In genomic region chr10:89741126-89741762, GRCh38 we compare ENCODE assay signal across 15 cellular contexts. TPM values are rescaled to one million over a fixed set of nuclear protein-coding genes. Genes with fewer than 3 reads are reported as not detected.
A peak's percentile ranks its signal among the peaks of the same experiment; 100 is the strongest.
DNase-seq lines count a peak whose midpoint lies in the region; ATAC-seq, FAIRE-seq and TF ChIP-seq lines count a peak whose summit lies in the region.
"Had no signal": no experiment of that assay in that cellular context is flagged by ENCODE, and none has a peak within 500 bp of the region (broad histone marks: within the 10 kb centered on the region; RNA-seq: fewer than 3 reads in every experiment).

No MANE protein-coding gene starts in this region.

- ATAC-seq in A549: no peak
- ATAC-seq in WTC11: peak; percentile 47
- ATAC-seq: PC-3 had no signal

- H3K36me3 Mint-ChIP-seq in WTC11: peaks cover 50% of the 10 kb centered on the region

- no peak overlapping the region for H2AFZ ChIP-seq in KMS-11 (ENCODE audit: low read depth)

- no peaks in the 10 kb centered on the region for H3K4me1 Mint-ChIP-seq in WTC11

- H3K9ac ChIP-seq in KMS-11: no peak overlapping the region
- H3K9ac ChIP-seq: BLaER1 had no signal

- H3K9me3 ChIP-seq in A549 (no peaks in the 10 kb centered on the region), A673 (ENCODE audit: low read depth, low read length, poor library complexity, severe bottlenecking) (no peaks in the 10 kb centered on the region)

- no TSS peak for BruUV-seq in A673 (replicated peaks; lab: Mats Ljungman, UMichigan)

- TF ChIP-seq EP300 in A549 (IDR thresholded peaks at IDR 0.05): no peak

- intact Hi-C loops in A673 (cut with micrococcal nuclease; ENCODE audit: unreplicated experiment): no loop called here

- WGBS in A549 (ENCODE audit: missing lambda C conversion rate): 93% methylated on average over 4 of the region's 4 CpGs

- no peak overlapping the region for H3K27ac ChIP-seq in A549
- H3K27ac ChIP-seq in A673 (ENCODE audit: low read depth, low read length, poor library complexity, severe bottlenecking): no peak overlapping the region
- no peak overlapping the region for H3K27ac ChIP-seq in KMS-11
- H3K27ac ChIP-seq: BLaER1, HL-60 had no signal

- FAIRE-seq in A549 (lab: Jason Lieb, UNC): no peak

- no peaks in the 10 kb centered on the region for H3K27me3 Mint-ChIP-seq in WTC11 (ENCODE audit: low read depth)

- H3K9me3 Mint-ChIP-seq in WTC11: no peaks in the 10 kb centered on the region

- H3K4me2 ChIP-seq in A549: no peak overlapping the region
- H3K4me2 ChIP-seq in KMS-11: peak overlapping the region; percentile 33; the same call in 1 of the 2 replicates
- H3K4me2 ChIP-seq: BLaER1 had no signal

- peaks cover 46% of the 10 kb centered on the region for H3K36me3 ChIP-seq in A673 (ENCODE audit: insufficient read depth, low read length, poor library complexity, severe bottlenecking)
- H3K36me3 ChIP-seq in KMS-11 (ENCODE audit: insufficient read depth): no peaks in the 10 kb centered on the region

- POLR2A ChIA-PET in A549 (lab: Yijun Ruan, JAX) (no interaction called here), A673 (lab: Charles Lee; ENCODE audit: low non-redundant PET) (no interaction called here), WTC11 (lab: Charles Lee) (no interaction called here)

- no peak overlapping the region for H3K4me3 Mint-ChIP-seq in WTC11

- H3K79me2 ChIP-seq in KMS-11 (ENCODE audit: insufficient read depth, low read depth): no peaks in the 10 kb centered on the region

- H3K27ac Mint-ChIP-seq in WTC11: no peak overlapping the region

- no peak for TF ChIP-seq RAD21 in A549 (conservative IDR thresholded peaks at IDR 0.05 in 1 of 2, IDR thresholded peaks at IDR 0.05 in 1 of 2)

- no peak for TF ChIP-seq POLR2A in A549 (IDR thresholded peaks at IDR 0.05; ENCODE audit: low read length)

- CTCF ChIA-PET in A549 (lab: Yijun Ruan, JAX) (interaction anchor here (1.8 kb wide), 1 partner anchor 9 kb away, joined by 3 read pairs; no protein-coding TSS in a partner anchor), A673 (lab: Charles Lee) (no interaction called here), WTC11 (lab: Charles Lee) (interaction anchor here (0.5 kb wide), 1 partner anchor 907 kb away, joined by 3 read pairs; no protein-coding TSS in a partner anchor)

- no peaks in the 10 kb centered on the region for H4K20me1 ChIP-seq in KMS-11 (ENCODE audit: insufficient read depth)
- H4K20me1 ChIP-seq: BLaER1 had no signal

- DNase-seq in A549 (ENCODE audit: low read depth in 1 of 2, low spot score in 1 of 2) (no peak), A673 (ENCODE audit: low spot score) (peak; percentile 3), WTC11 (ENCODE audit: low spot score) (peak; percentile 39), NCI-H2029 (lab: John Stamatoyannopoulos, UW) (no peak), DMS153 treated with DMSO at 0.1 percent for 48 hours (lab: John Stamatoyannopoulos, UW; ENCODE audit: unreplicated experiment) (no peak)
- no peak for DNase-seq in stimulated activated CD4-positive, alpha-beta T cell treated with anti-CD3 and anti-CD28 coated beads, Interleukin-2, amount 100 ng/mL, for 24 hours
- DNase-seq: DMS 273 treated with DMSO at 0.1 percent for 48 hours, Karpas-422, NCI-H1105 treated with DMSO at 0.1 percent for 48 hours, NCI-H2081 treated with DMSO at 0.1 percent for 48 hours, PC-3, T1000 had no signal

- TF ChIP-seq CTCF in A549 (IDR thresholded peaks at IDR 0.05) (no peak), A673 (conservative IDR thresholded peaks at IDR 0.05; ENCODE audit: low read depth, low read length) (no peak), KMS-11 (conservative IDR thresholded peaks at IDR 0.05; ENCODE audit: low read depth, low read length) (no peak), WTC11 (IDR thresholded peaks at IDR 0.05) (no peak)

- no peaks in the 10 kb centered on the region for H3K27me3 ChIP-seq in A673 (replicated peaks; ENCODE audit: insufficient read depth, low read depth, low read length, poor library complexity)
- no peaks in the 10 kb centered on the region for H3K27me3 ChIP-seq in KMS-11 (ENCODE audit: insufficient read depth, low read depth)
- H3K27me3 ChIP-seq: BLaER1 had no signal

- H3K4me3 ChIP-seq in A549 (no peak overlapping the region), A673 (ENCODE audit: low read depth, low read length, poor library complexity, severe bottlenecking) (no peak overlapping the region), KMS-11 (IDR thresholded peaks at IDR 0.05; ENCODE audit: insufficient read depth, low read depth, low read length) (no peak overlapping the region)
- H3K4me3 ChIP-seq: BLaER1 had no signal

- H3K4me1 ChIP-seq in A549 (peaks cover 6% of the 10 kb centered on the region; the same call in 2 of the 3 replicates), A673 (ENCODE audit: insufficient read depth, low read length, poor library complexity, severe bottlenecking) (no peaks in the 10 kb centered on the region), KMS-11 (ENCODE audit: low read depth, poor library complexity, severe bottlenecking) (peaks cover 50% of the 10 kb centered on the region)
- H3K4me1 ChIP-seq: BLaER1 had no signal

TF ChIP-seq in A549, 52 proteins besides CTCF, POLR2A, EP300 and RAD21:
- TF ChIP-seq MAFK (IDR thresholded peaks at IDR 0.05; ENCODE audit: partially characterized antibody) (peak; percentile 63), RCOR1 (IDR thresholded peaks at IDR 0.05; ENCODE audit: low read depth, low read length) (no peak)

TF ChIP-seq in WTC11, 78 proteins besides CTCF, POLR2A, EP300 and RAD21:
- TF ChIP-seq SOX15 (CRISPR knock-in tag; IDR thresholded peaks at IDR 0.05) (no peak), ZNF671 (CRISPR knock-in tag; IDR thresholded peaks at IDR 0.05) (no peak), ZNF121 (CRISPR knock-in tag; IDR thresholded peaks at IDR 0.05) (no peak), ESRRA (CRISPR knock-in tag; IDR thresholded peaks at IDR 0.05; ENCODE audit: borderline replicate concordance) (no peak)
- TF ChIP-seq, protein P1, sequence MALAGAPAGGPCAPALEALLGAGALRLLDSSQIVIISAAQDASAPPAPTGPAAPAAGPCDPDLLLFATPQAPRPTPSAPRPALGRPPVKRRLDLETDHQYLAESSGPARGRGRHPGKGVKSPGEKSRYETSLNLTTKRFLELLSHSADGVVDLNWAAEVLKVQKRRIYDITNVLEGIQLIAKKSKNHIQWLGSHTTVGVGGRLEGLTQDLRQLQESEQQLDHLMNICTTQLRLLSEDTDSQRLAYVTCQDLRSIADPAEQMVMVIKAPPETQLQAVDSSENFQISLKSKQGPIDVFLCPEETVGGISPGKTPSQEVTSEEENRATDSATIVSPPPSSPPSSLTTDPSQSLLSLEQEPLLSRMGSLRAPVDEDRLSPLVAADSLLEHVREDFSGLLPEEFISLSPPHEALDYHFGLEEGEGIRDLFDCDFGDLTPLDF (CRISPR knock-in tag; IDR thresholded peaks at IDR 0.05): no peak

RNA-seq across cellular contexts. Expression of gene KIF20B, which starts 39.9 kb away (rescaled TPM):
- polyA plus RNA-seq in A549 (2011; rRNA removed): 14.2 and 14.8 TPM in 2 replicates
- polyA plus RNA-seq in A549 (2012; cell fraction: cytosol; rRNA removed): 2.0 and 2.3 TPM in 2 replicates
- polyA plus RNA-seq in A549 (2012; cell fraction: nucleus; rRNA removed): 1.9 and 2.6 TPM in 2 replicates
- polyA plus RNA-seq in A549 (2017; fragmentation: RNase III; extraction: RNeasy Plus Mini Kit Qiagen cat#74134 plus additional on column Dnase treatment): 12.3 to 14.4 TPM (median 12.6 TPM) in 3 replicates
- 4.1 and 4.8 TPM in 2 replicates for polyA minus RNA-seq in A549 (2011; rRNA and poly(A)+ RNA removed)
- 74.3 and 78.9 TPM in 2 replicates for total RNA-seq in A673 (2021)
- total RNA-seq in WTC11 (2021): 56.9 to 70.2 TPM (median 57.3 TPM) in 3 replicates

Comparison
In these comparisons a context has a peak if more than half of its experiments do, and no peak if none do; other contexts are left out.
1. DNase-seq: peak in A673 (single experiment) and WTC11 (single experiment); none in A549 (0 of 2), NCI-H2029 (single experiment), stimulated activated CD4-positive, alpha-beta T cell treated with anti-CD3 and anti-CD28 coated beads, Interleukin-2, amount 100 ng/mL, for 24 hours (0 of 2) and DMS153 treated with DMSO at 0.1 percent for 48 hours (single experiment).